15 cellular contexts compared by ENCODE assay signal in genomic region chr11:30344085-30344484, GRCh38.
DNase-seq lines count a peak whose midpoint lies in the region; ATAC-seq lines count a peak whose summit lies in the region.
"Had no signal": no experiment of that assay in that cellular context is flagged by ENCODE, and none has a peak within 500 bp of the region (broad histone marks: within the 10 kb centered on the region; RNA-seq: fewer than 3 reads in every experiment).

No MANE protein-coding gene starts in this region.

- peaks cover 3 to 4% of the 10 kb centered on the region in 2 donors for H3K36me3 Mint-ChIP-seq in stimulated activated naive B cell treated with anti-CD40 and anti-IgM and Interleukin-4, amounts not matched to agents 10 μg/mL and 1 μg/mL and 100 μg/mL, for 72 hours

- peak overlapping the region in 1 of 2 donors; percentile 56 for H3K4me3 Mint-ChIP-seq in stimulated activated naive B cell treated with anti-CD40 and anti-IgM and Interleukin-4, amounts not matched to agents 10 μg/mL and 1 μg/mL and 100 μg/mL, for 72 hours
- H3K4me3 Mint-ChIP-seq: CD4-positive, alpha-beta memory T cell; nephron had no signal

- H3K4me1 Mint-ChIP-seq in stimulated activated naive B cell treated with anti-CD40 and anti-IgM and Interleukin-4, amounts not matched to agents 10 μg/mL and 1 μg/mL and 100 μg/mL, for 72 hours, result peaks cover 19 to 36% of the 10 kb centered on the region in 2 donors

- H3K9me3 Mint-ChIP-seq in stimulated activated naive B cell treated with anti-CD40 and anti-IgM and Interleukin-4, amounts not matched to agents 10 μg/mL and 1 μg/mL and 100 μg/mL, for 72 hours, result peaks cover 0 to 2% of the 10 kb centered on the region in 2 donors
- H3K9me3 Mint-ChIP-seq: CD4-positive, alpha-beta memory T cell; nephron had no signal

- DNase-seq in SKM-1 treated with dmso at 0.1 percent for 144 hours (lab: John Stamatoyannopoulos, UW; ENCODE audit: unreplicated experiment), result peak; percentile 48
- no peak for DNase-seq in SKM-1 (lab: John Stamatoyannopoulos, UW; ENCODE audit: unreplicated experiment)
- peak; percentile 68 for DNase-seq in MV-4-11 (lab: John Stamatoyannopoulos, UW)
- no peak for DNase-seq in stimulated activated naive B cell treated with anti-CD40 and anti-IgM and Interleukin-4, amounts not matched to agents 10 μg/mL and 1 μg/mL and 100 μg/mL, for 72 hours
- DNase-seq in NCI-H2081 (lab: John Stamatoyannopoulos, UW), result no peak
- DNase-seq in midbrain (lab: John Stamatoyannopoulos, UW), result no peak
- no peak for DNase-seq in D341Med (ENCODE audit: low spot score)
- DNase-seq: activated gamma-delta T cell treated with Interleukin-2 at 50 U/mL for 16 hours; aorta; CD4-positive, alpha-beta memory T cell; lower lobe of right lung; NK-92 treated with Interleukin-12 subunit alpha and Interleukin-12 subunit beta, amount 100 ng/mL, for 24 hours had no signal

- peak; percentile 23 for ATAC-seq in HG02870 (IDR thresholded peaks at IDR 0.05; ENCODE audit: unreplicated experiment)
- ATAC-seq in stimulated activated naive B cell treated with anti-CD40 and anti-IgM and Interleukin-4, amounts not matched to agents 10 μg/mL and 1 μg/mL and 100 μg/mL, for 72 hours (replicated peaks), result peak; percentile 16 to 24
- ATAC-seq: gastroesophageal sphincter, lower lobe of right lung had no signal

- no peaks in the 10 kb centered on the region for H3K27me3 Mint-ChIP-seq in stimulated activated naive B cell treated with anti-CD40 and anti-IgM and Interleukin-4, amounts not matched to agents 10 μg/mL and 1 μg/mL and 100 μg/mL, for 72 hours
- H3K27me3 Mint-ChIP-seq: CD4-positive, alpha-beta memory T cell had no signal

- H3K27ac Mint-ChIP-seq in stimulated activated naive B cell treated with anti-CD40 and anti-IgM and Interleukin-4, amounts not matched to agents 10 μg/mL and 1 μg/mL and 100 μg/mL, for 72 hours, result peak overlapping the region; percentile 88
- H3K27ac Mint-ChIP-seq: nephron had no signal

Comparison
In these comparisons a context has a peak if more than half of its experiments do, and no peak if none do; other contexts are left out.
1. DNase-seq: peak in SKM-1 treated with dmso at 0.1 percent for 144 hours (single experiment) and MV-4-11 (single experiment); none in SKM-1 (single experiment), stimulated activated naive B cell treated with anti-CD40 and anti-IgM and Interleukin-4, amounts not matched to agents 10 μg/mL and 1 μg/mL and 100 μg/mL, for 72 hours (single experiment), NCI-H2081 (0 of 2), midbrain (single experiment) and D341Med (single experiment).